In the genomic region with DNA sequence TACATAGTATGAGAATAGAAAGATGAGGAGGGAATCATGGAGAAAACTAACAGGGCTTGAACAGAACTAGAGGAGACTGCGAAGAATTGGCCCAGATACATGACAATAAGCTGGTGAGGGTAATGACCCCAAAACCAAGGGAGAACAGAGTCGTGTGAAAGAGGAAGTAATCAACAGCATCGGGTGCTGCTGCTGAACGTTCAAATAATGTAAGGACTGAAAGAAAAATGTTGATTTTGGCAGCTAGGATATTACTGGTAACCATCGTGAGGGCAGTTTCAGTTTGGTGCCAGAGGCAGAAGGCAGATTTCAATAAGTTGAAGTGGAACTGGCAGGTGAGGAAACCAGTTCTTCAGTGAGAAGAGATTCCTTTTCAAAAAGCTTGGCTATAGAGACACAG, we compare ENCODE assay signal across 2 cellular contexts.
TF ChIP-seq lines count a peak whose summit lies in the region.

No MANE protein-coding gene starts in this region.

TF ChIP-seq in IMR-90, 13 proteins besides CTCF, POLR2A, EP300 and RAD21:
- TF ChIP-seq, protein P1, sequence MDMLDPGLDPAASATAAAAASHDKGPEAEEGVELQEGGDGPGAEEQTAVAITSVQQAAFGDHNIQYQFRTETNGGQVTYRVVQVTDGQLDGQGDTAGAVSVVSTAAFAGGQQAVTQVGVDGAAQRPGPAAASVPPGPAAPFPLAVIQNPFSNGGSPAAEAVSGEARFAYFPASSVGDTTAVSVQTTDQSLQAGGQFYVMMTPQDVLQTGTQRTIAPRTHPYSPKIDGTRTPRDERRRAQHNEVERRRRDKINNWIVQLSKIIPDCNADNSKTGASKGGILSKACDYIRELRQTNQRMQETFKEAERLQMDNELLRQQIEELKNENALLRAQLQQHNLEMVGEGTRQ (IDR thresholded peaks at IDR 0.05; ENCODE audit: low read depth, low read length): no peak
- TF ChIP-seq BHLHE40 (IDR thresholded peaks at IDR 0.05; ENCODE audit: low read depth, low read length) (no peak), RFX5 (IDR thresholded peaks at IDR 0.05; ENCODE audit: low read depth, low read length) (no peak), MAFK (IDR thresholded peaks at IDR 0.05; ENCODE audit: low read depth, low read length) (no peak), NFE2L2 (IDR thresholded peaks at IDR 0.05; ENCODE audit: low read depth, low read length) (no peak), CHD1 (IDR thresholded peaks at IDR 0.05; ENCODE audit: low read depth, low read length) (no peak), MXI1 (IDR thresholded peaks at IDR 0.05; ENCODE audit: borderline replicate concordance, low read depth, low read length) (no peak), SMC3 (IDR thresholded peaks at IDR 0.05; ENCODE audit: low read depth, low read length) (no peak), RCOR1 (IDR thresholded peaks at IDR 0.05; ENCODE audit: insufficient replicate concordance, low read length) (no peak), MAZ (IDR thresholded peaks at IDR 0.05; ENCODE audit: borderline replicate concordance, low read depth, low read length) (no peak), FOS (IDR thresholded peaks at IDR 0.05; ENCODE audit: low read depth, low read length) (no peak), CEBPB (IDR thresholded peaks at IDR 0.05; ENCODE audit: low read depth, low read length) (no peak)

TF ChIP-seq in GM23338, 12 proteins besides CTCF, POLR2A, EP300 and RAD21 (continued from another document):
- TF ChIP-seq, protein P2, sequence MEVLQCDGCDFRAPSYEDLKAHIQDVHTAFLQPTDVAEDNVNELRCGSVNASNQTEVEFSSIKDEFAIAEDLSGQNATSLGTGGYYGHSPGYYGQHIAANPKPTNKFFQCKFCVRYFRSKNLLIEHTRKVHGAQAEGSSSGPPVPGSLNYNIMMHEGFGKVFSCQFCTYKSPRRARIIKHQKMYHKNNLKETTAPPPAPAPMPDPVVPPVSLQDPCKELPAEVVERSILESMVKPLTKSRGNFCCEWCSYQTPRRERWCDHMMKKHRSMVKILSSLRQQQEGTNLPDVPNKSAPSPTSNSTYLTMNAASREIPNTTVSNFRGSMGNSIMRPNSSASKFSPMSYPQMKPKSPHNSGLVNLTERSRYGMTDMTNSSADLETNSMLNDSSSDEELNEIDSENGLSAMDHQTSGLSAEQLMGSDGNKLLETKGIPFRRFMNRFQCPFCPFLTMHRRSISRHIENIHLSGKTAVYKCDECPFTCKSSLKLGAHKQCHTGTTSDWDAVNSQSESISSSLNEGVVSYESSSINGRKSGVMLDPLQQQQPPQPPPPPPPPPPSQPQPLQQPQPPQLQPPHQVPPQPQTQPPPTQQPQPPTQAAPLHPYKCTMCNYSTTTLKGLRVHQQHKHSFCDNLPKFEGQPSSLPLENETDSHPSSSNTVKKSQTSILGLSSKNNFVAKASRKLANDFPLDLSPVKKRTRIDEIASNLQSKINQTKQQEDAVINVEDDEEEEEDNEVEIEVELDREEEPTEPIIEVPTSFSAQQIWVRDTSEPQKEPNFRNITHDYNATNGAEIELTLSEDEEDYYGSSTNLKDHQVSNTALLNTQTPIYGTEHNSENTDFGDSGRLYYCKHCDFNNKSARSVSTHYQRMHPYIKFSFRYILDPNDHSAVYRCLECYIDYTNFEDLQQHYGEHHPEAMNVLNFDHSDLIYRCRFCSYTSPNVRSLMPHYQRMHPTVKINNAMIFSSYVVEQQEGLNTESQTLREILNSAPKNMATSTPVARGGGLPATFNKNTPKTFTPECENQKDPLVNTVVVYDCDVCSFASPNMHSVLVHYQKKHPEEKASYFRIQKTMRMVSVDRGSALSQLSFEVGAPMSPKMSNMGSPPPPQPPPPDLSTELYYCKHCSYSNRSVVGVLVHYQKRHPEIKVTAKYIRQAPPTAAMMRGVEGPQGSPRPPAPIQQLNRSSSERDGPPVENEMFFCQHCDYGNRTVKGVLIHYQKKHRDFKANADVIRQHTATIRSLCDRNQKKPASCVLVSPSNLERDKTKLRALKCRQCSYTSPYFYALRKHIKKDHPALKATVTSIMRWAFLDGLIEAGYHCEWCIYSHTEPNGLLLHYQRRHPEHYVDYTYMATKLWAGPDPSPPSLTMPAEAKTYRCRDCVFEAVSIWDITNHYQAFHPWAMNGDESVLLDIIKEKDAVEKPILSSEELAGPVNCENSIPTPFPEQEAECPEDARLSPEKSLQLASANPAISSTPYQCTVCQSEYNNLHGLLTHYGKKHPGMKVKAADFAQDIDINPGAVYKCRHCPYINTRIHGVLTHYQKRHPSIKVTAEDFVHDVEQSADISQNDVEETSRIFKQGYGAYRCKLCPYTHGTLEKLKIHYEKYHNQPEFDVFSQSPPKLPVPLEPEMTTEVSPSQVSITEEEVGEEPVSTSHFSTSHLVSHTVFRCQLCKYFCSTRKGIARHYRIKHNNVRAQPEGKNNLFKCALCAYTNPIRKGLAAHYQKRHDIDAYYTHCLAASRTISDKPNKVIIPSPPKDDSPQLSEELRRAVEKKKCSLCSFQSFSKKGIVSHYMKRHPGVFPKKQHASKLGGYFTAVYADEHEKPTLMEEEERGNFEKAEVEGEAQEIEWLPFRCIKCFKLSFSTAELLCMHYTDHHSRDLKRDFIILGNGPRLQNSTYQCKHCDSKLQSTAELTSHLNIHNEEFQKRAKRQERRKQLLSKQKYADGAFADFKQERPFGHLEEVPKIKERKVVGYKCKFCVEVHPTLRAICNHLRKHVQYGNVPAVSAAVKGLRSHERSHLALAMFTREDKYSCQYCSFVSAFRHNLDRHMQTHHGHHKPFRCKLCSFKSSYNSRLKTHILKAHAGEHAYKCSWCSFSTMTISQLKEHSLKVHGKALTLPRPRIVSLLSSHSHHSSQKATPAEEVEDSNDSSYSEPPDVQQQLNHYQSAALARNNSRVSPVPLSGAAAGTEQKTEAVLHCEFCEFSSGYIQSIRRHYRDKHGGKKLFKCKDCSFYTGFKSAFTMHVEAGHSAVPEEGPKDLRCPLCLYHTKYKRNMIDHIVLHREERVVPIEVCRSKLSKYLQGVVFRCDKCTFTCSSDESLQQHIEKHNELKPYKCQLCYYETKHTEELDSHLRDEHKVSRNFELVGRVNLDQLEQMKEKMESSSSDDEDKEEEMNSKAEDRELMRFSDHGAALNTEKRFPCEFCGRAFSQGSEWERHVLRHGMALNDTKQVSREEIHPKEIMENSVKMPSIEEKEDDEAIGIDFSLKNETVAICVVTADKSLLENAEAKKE (CRISPR knock-in tag; IDR thresholded peaks at IDR 0.05): no peak
- no peak for TF ChIP-seq CREB1 (CRISPR knock-in tag; IDR thresholded peaks at IDR 0.05; ENCODE audit: low read depth)
- TF ChIP-seq NANOG (IDR thresholded peaks at IDR 0.05; ENCODE audit: borderline replicate concordance): no peak
- TF ChIP-seq ZNF331 (CRISPR knock-in tag; IDR thresholded peaks at IDR 0.05; ENCODE audit: low read depth): no peak
- no peak for TF ChIP-seq JUNB (IDR thresholded peaks at IDR 0.05; ENCODE audit: unreplicated experiment)
